32 cellular contexts compared by ENCODE assay signal in the genomic region with DNA sequence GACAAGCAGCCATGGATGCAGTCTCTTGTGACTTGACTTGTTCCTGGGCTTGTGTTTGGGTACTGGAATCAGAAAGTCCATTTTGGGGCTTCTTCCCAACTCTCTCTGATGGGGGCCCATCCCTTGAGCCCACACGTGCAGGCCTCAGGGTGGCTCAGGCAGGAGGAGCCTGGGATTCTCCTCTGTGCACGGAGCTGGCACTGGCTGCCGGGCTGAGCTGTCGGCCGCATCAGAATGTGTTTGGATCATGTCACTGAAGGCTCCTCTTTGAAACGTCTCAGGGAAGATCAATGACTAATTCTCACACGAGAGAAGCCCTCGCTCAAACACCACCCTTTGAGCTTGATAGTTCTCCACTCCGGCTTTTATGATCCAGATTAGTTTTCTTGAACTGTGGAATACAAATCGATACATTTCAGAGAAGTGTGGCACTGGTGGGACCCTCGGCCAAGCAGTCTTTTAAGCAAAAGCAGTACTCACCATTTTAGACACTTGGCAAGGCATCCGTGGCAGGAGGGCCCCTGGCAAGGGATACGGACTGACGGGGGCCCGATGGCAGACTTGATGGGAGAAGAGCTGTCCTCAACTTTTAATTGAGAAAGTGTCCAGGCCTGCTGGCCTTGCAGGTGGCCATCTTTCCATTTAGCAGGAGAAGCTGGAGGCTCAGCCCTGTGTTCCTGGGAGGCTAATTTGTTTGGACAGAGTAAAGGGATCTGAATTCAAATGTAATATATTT.
"Had no signal": no experiment of that assay in that cellular context is flagged by ENCODE, and none has a peak within 500 bp of the region (broad histone marks: within the 10 kb centered on the region; RNA-seq: fewer than 3 reads in every experiment).

No MANE protein-coding gene starts in this region.

- H3K4me3 Mint-ChIP-seq: activated CD4-positive, alpha-beta T cell treated with anti-CD3 and anti-CD28 coated beads for 36 hours; activated CD4-positive, alpha-beta T cell treated with anti-CD3 and anti-CD28 coated beads, Interleukin-2, amount 10 ng/mL, durations not matched to agents 7 days and 5 days; activated naive CD4-positive, alpha-beta T cell treated with anti-CD3 and anti-CD28 coated beads, Interleukin-2, amount 50 U/mL, for 24 hours; activated naive CD8-positive, alpha-beta T cell treated with anti-CD3 and anti-CD28 coated beads, Interleukin-2, amount 50 U/mL, for 24 hours; brain; T-helper 1 cell treated with Interleukin-12 subunit alpha and Interleukin-12 subunit beta and Interleukin-4 antibody, amounts not matched to agents 30 μg/mL and 1 μg/mL, for 36 hours; T-helper 2 cell treated with Interferon-gamma antibody and Interleukin-4, amounts not matched to agents 5 μg/mL and 100 μg/mL, for 36 hours had no signal

- H3K36me3 Mint-ChIP-seq: activated naive CD4-positive, alpha-beta T cell treated with anti-CD3 and anti-CD28 coated beads, Interleukin-2, amount 50 U/mL, for 24 hours; brain had no signal

- DNase-seq: activated CD4-positive, alpha-beta T cell treated with anti-CD3 and anti-CD28 coated beads for 36 hours; activated CD4-positive, alpha-beta T cell treated with anti-CD3 and anti-CD28 coated beads, Interleukin-2, amount 10 ng/mL, durations not matched to agents 7 days and 5 days; activated CD4-positive, alpha-beta T cell treated with anti-CD3 and anti-CD28 coated beads, Interleukin-2, amount 50 U/mL, for 48 hours; activated CD8-positive, alpha-beta memory T cell treated with anti-CD3 and anti-CD28 coated beads, Interleukin-2, amount 50 U/mL, for 4 hours; activated gamma-delta T cell; activated naive CD4-positive, alpha-beta T cell treated with Interleukin-2 at 50 U/mL for 16 hours; activated naive CD8-positive, alpha-beta T cell treated with anti-CD3 and anti-CD28 coated beads, Interleukin-2, amount 50 U/mL, for 24 hours; activated T-cell treated with anti-CD3 and anti-CD28 coated beads for 4 hours; activated T-cell treated with anti-CD3 and anti-CD28 coated beads, Interleukin-2, amount 50 U/mL, for 48 hours; anterior cingulate cortex; central memory CD4-positive, alpha-beta T cell; MM.1S; MV-4-11; NCI-H1092; NCI-H1436 treated with DMSO at 0.1 percent for 48 hours; NCI-H1694 treated with DMSO at 0.1 percent for 48 hours; NCI-H2029; NCI-H510A; NCI-H526; NCI-H748 treated with DMSO at 0.1 percent for 48 hours; NK-92 treated with Interleukin-12 subunit alpha and Interleukin-12 subunit beta, amount 100 ng/mL, for 24 hours; PC-3; Peyer's patch; RPMI8226; SHP77 treated with DMSO at 0.1 percent for 48 hours; SK-N-SH had no signal

- H3K27me3 Mint-ChIP-seq: activated CD4-positive, alpha-beta T cell treated with anti-CD3 and anti-CD28 coated beads, Interleukin-2, amount 10 ng/mL, durations not matched to agents 7 days and 5 days had no signal

- H3K4me1 Mint-ChIP-seq: activated CD4-positive, alpha-beta T cell treated with anti-CD3 and anti-CD28 coated beads for 36 hours; activated CD4-positive, alpha-beta T cell treated with anti-CD3 and anti-CD28 coated beads, Interleukin-2, amount 10 ng/mL, durations not matched to agents 7 days and 5 days; activated naive CD4-positive, alpha-beta T cell treated with anti-CD3 and anti-CD28 coated beads, Interleukin-2, amount 50 U/mL, for 24 hours; activated naive CD8-positive, alpha-beta T cell treated with anti-CD3 and anti-CD28 coated beads, Interleukin-2, amount 50 U/mL, for 24 hours; brain had no signal

- H3K27ac ChIP-seq: KMS-11, Peyer's patch, SJSA1 had no signal

- H3K36me3 ChIP-seq: Peyer's patch, SJSA1 had no signal

- H3K27me3 ChIP-seq: Peyer's patch, SJSA1 had no signal

- H3K4me3 ChIP-seq: Peyer's patch, SJSA1 had no signal

- ATAC-seq: activated CD4-positive, alpha-beta T cell treated with anti-CD3 and anti-CD28 coated beads for 36 hours; activated naive CD8-positive, alpha-beta T cell treated with anti-CD3 and anti-CD28 coated beads, Interleukin-2, amount 50 U/mL, for 24 hours; PC-3 had no signal

- H3K27ac Mint-ChIP-seq: activated CD4-positive, alpha-beta T cell treated with anti-CD3 and anti-CD28 coated beads for 36 hours; activated CD4-positive, alpha-beta T cell treated with anti-CD3 and anti-CD28 coated beads, Interleukin-2, amount 10 ng/mL, durations not matched to agents 7 days and 5 days; activated naive CD4-positive, alpha-beta T cell treated with anti-CD3 and anti-CD28 coated beads, Interleukin-2, amount 50 U/mL, for 24 hours; activated naive CD8-positive, alpha-beta T cell treated with anti-CD3 and anti-CD28 coated beads, Interleukin-2, amount 50 U/mL, for 24 hours; T-helper 1 cell treated with Interleukin-12 subunit alpha and Interleukin-12 subunit beta and Interleukin-4 antibody, amounts not matched to agents 30 μg/mL and 1 μg/mL, for 36 hours; T-helper 2 cell treated with Interferon-gamma antibody and Interleukin-4, amounts not matched to agents 5 μg/mL and 100 μg/mL, for 36 hours had no signal

- H3K9me3 ChIP-seq: Peyer's patch, SK-N-SH had no signal

- H3K4me1 ChIP-seq: Peyer's patch, SJSA1 had no signal

- H3K9me3 Mint-ChIP-seq: activated CD4-positive, alpha-beta T cell treated with anti-CD3 and anti-CD28 coated beads, Interleukin-2, amount 10 ng/mL, durations not matched to agents 7 days and 5 days; activated naive CD4-positive, alpha-beta T cell treated with anti-CD3 and anti-CD28 coated beads, Interleukin-2, amount 50 U/mL, for 24 hours; activated naive CD8-positive, alpha-beta T cell treated with anti-CD3 and anti-CD28 coated beads, Interleukin-2, amount 50 U/mL, for 24 hours; T-helper 1 cell treated with Interleukin-12 subunit alpha and Interleukin-12 subunit beta and Interleukin-4 antibody, amounts not matched to agents 30 μg/mL and 1 μg/mL, for 36 hours; T-helper 2 cell treated with Interferon-gamma antibody and Interleukin-4, amounts not matched to agents 5 μg/mL and 100 μg/mL, for 36 hours had no signal
